ENCODE assay signal across 8 cellular contexts in genomic region chr6:32047855-32048766, GRCh38. TPM values are rescaled to one million over a fixed set of nuclear protein-coding genes. Genes with fewer than 3 reads are reported as not detected.
DNase-seq lines count a peak whose midpoint lies in the region; TF ChIP-seq lines count a peak whose summit lies in the region.

No MANE protein-coding gene starts in this region.

- H3K4me3 ChIP-seq in epithelial cell of esophagus (ENCODE audit: low read length) = no peak overlapping the region

- peak; percentile 83 for TF ChIP-seq CTCF in epithelial cell of esophagus (IDR thresholded peaks at IDR 0.05; ENCODE audit: insufficient read depth, low read depth, low read length, missing control alignments)

- peak; percentile 23 for DNase-seq in SIG-M5 treated with dmso at 0.1 percent for 504 hours (lab: John Stamatoyannopoulos, UW; ENCODE audit: unreplicated experiment)
- no peak for DNase-seq in SIG-M5 (lab: John Stamatoyannopoulos, UW)
- DNase-seq in NCI-H69 (lab: John Stamatoyannopoulos, UW) = peak; percentile 61
- peak; percentile 17 for DNase-seq in activated CD8-positive, alpha-beta memory T cell treated with anti-CD3 and anti-CD28 coated beads, Interleukin-2, amount 50 U/mL, for 1 hour (ENCODE audit: extremely low read depth)
- DNase-seq in epithelial cell of esophagus (ENCODE audit: low read depth) = peak; percentile 55
- DNase-seq in myocyte (ENCODE audit: low read depth) = peak; percentile 57
- peak; percentile 21 to 44 for DNase-seq in stimulated activated CD8-positive, alpha-beta memory T cell treated with anti-CD3 and anti-CD28 coated beads, Interleukin-7, amount 100 ng/mL, for 4 hours (ENCODE audit: low read depth in 2 of 2)
- no peak for DNase-seq in NCI-H1048 (lab: John Stamatoyannopoulos, UW)

RNA-seq across cellular contexts. Expression of gene CYP21A2, which starts 9.9 kb away (rescaled TPM):
- total RNA-seq in myocyte = not detected in 2 replicates
- 0.09 TPM for polyA plus RNA-seq in myocyte (2012)

RNA-seq across cellular contexts. Expression of gene C4B, which starts 33.5 kb away (rescaled TPM):
- 3.0 and 6.7 TPM in 2 replicates for total RNA-seq in myocyte
- polyA plus RNA-seq in myocyte (2012) = 4.1 TPM

Comparison
In these comparisons a context has a peak if more than half of its experiments do, and no peak if none do; other contexts are left out.
1. DNase-seq: peak in SIG-M5 treated with dmso at 0.1 percent for 504 hours (single experiment), NCI-H69 (single experiment), activated CD8-positive, alpha-beta memory T cell treated with anti-CD3 and anti-CD28 coated beads, Interleukin-2, amount 50 U/mL, for 1 hour (single experiment), epithelial cell of esophagus (single experiment), myocyte (single experiment) and stimulated activated CD8-positive, alpha-beta memory T cell treated with anti-CD3 and anti-CD28 coated beads, Interleukin-7, amount 100 ng/mL, for 4 hours (2 of 2); none in SIG-M5 (single experiment) and NCI-H1048 (single experiment).